In genomic region chr10:124707546-124707945, GRCh38 we compare ENCODE assay signal across 12 cellular contexts. TPM values are rescaled to one million over a fixed set of nuclear protein-coding genes. Genes with fewer than 3 reads are reported as not detected.
A peak's percentile ranks its signal among the peaks of the same experiment; 100 is the strongest.
DNase-seq lines count a peak whose midpoint lies in the region; ATAC-seq, FAIRE-seq and TF ChIP-seq lines count a peak whose summit lies in the region.
"Had no signal": no experiment of that assay in that cellular context is flagged by ENCODE, and none has a peak within 500 bp of the region (broad histone marks: within the 10 kb centered on the region; RNA-seq: fewer than 3 reads in every experiment).

No MANE protein-coding gene starts in this region.

- H3K27me3 ChIP-seq in CD4-positive, CD25-positive, alpha-beta regulatory T cell (ENCODE audit: control insufficient read depth, insufficient read depth, low read length), result no peaks in the 10 kb centered on the region
- no peaks in the 10 kb centered on the region for H3K27me3 ChIP-seq in endothelial cell of umbilical vein (ENCODE audit: control insufficient read depth in 2 of 2, insufficient read depth in 2 of 2, low read length in 2 of 2)
- H3K27me3 ChIP-seq in psoas muscle (ENCODE audit: insufficient read depth in 3 of 3, low read length in 2 of 3), result no peaks in the 10 kb centered on the region

- H3K9me2 ChIP-seq in OCI-LY7 (ENCODE audit: insufficient read depth, low read length), result no peaks in the 10 kb centered on the region

- H3K79me2 ChIP-seq in OCI-LY7 (ENCODE audit: insufficient read depth, low read depth, low read length), result peaks cover 59% of the 10 kb centered on the region
- peaks cover 4% of the 10 kb centered on the region for H3K79me2 ChIP-seq in endothelial cell of umbilical vein (ENCODE audit: control insufficient read depth, insufficient read depth, low read length)

- TF ChIP-seq POLR2A in endothelial cell of umbilical vein (IDR thresholded peaks at IDR 0.05; ENCODE audit: low read depth, low read length), result no peak

- peak overlapping the region; percentile 28 to 88 (median 76) for H3K4me3 Mint-ChIP-seq in CD4-positive, CD25-positive, alpha-beta regulatory T cell

- H4K20me1 ChIP-seq in OCI-LY7 (ENCODE audit: insufficient read depth, low read length) (0 out of 2 replicates have a peak, but pooled peaks cover 9% of the 10 kb centered on the region), endothelial cell of umbilical vein (replicated peaks; ENCODE audit: control insufficient read depth, extremely low read depth, insufficient read depth, low read length) (no peaks in the 10 kb centered on the region)

- BruUV-seq in OCI-LY7 (replicated peaks; lab: Mats Ljungman, UMichigan) (no TSS peak), endothelial cell of umbilical vein (replicated peaks; lab: Mats Ljungman, UMichigan) (no TSS peak)

- H3K27ac Mint-ChIP-seq in CD4-positive, CD25-positive, alpha-beta regulatory T cell, result peak overlapping the region; percentile 90 to 99 (median 97)

- no peak for ATAC-seq in CD4-positive, CD25-positive, alpha-beta regulatory T cell (ENCODE audit: low read depth in 2 of 2)
- no peak for ATAC-seq in psoas muscle
- no peak for ATAC-seq in HG03565 (IDR thresholded peaks at IDR 0.05; ENCODE audit: unreplicated experiment)
- ATAC-seq in HG02973 (IDR thresholded peaks at IDR 0.05; ENCODE audit: unreplicated experiment), result no peak
- ATAC-seq: K562 had no signal

- no peaks in the 10 kb centered on the region for H3K9me1 ChIP-seq in endothelial cell of umbilical vein (replicated peaks; ENCODE audit: control insufficient read depth, extremely low read depth, insufficient read depth, low read length)

- TF ChIP-seq CTCF in OCI-LY7 (conservative IDR thresholded peaks at IDR 0.05; ENCODE audit: low read length) (no peak), endothelial cell of umbilical vein (IDR thresholded peaks at IDR 0.05; ENCODE audit: extremely low read depth in 1 of 2, insufficient read depth in 1 of 2, low read depth in 1 of 2, low read length in 2 of 2) (no peak), psoas muscle (IDR thresholded peaks at IDR 0.05) (no peak)

- peaks cover 96% of the 10 kb centered on the region for H3K4me1 ChIP-seq in CD4-positive, CD25-positive, alpha-beta regulatory T cell (ENCODE audit: control insufficient read depth, insufficient read depth, low read length, poor library complexity, severe bottlenecking)
- peaks cover 66% of the 10 kb centered on the region for H3K4me1 ChIP-seq in OCI-LY7 (ENCODE audit: insufficient read depth, low read length, poor library complexity, severe bottlenecking)
- peaks cover 10% of the 10 kb centered on the region for H3K4me1 ChIP-seq in endothelial cell of umbilical vein (ENCODE audit: control insufficient read depth, extremely low read depth, insufficient read depth, low read length)
- H3K4me1 ChIP-seq in psoas muscle, result peaks cover 87% of the 10 kb centered on the region

- no peaks in the 10 kb centered on the region for H3K9me3 ChIP-seq in CD4-positive, CD25-positive, alpha-beta regulatory T cell (ENCODE audit: control insufficient read depth in 2 of 2, low read length in 2 of 2)
- H3K9me3 ChIP-seq in OCI-LY7 (ENCODE audit: low read length) (no peaks in the 10 kb centered on the region), endothelial cell of umbilical vein (replicated peaks; ENCODE audit: control insufficient read depth, insufficient read depth, low read length) (no peaks in the 10 kb centered on the region), psoas muscle (no peaks in the 10 kb centered on the region)

- H3K36me3 ChIP-seq in CD4-positive, CD25-positive, alpha-beta regulatory T cell (ENCODE audit: control insufficient read depth, insufficient read depth, low read length), result peaks cover 22% of the 10 kb centered on the region
- H3K36me3 ChIP-seq in OCI-LY7 (ENCODE audit: insufficient read depth, low read length), result peaks cover 46% of the 10 kb centered on the region
- peaks cover 0 to 3% of the 10 kb centered on the region in 2 experiments for H3K36me3 ChIP-seq in endothelial cell of umbilical vein (ENCODE audit: control insufficient read depth in 2 of 2, extremely low read depth in 1 of 2, insufficient read depth in 2 of 2, low read length in 2 of 2)
- no peaks in the 10 kb centered on the region for H3K36me3 ChIP-seq in psoas muscle (ENCODE audit: insufficient read depth in 1 of 2, low read depth in 1 of 2)

- no peaks in the 10 kb centered on the region for H3K27me3 Mint-ChIP-seq in CD4-positive, CD25-positive, alpha-beta regulatory T cell

- POLR2A ChIA-PET in OCI-LY7 (lab: Charles Lee) (interaction anchor here (1.3 to 5.9 kb wide), 2 partner anchors 10 to 17 kb away, joined by 5 to 50 read pairs; no protein-coding TSS in a partner anchor), endothelial cell of umbilical vein (lab: Charles Lee) (no interaction called here)

- peaks cover 0 to 2% (median 0%) of the 10 kb centered on the region in 7 donors for H3K9me3 Mint-ChIP-seq in CD4-positive, CD25-positive, alpha-beta regulatory T cell

- WGBS in psoas muscle, 3 donors, result 86 to 95% (median 87%) methylated on average over 9 of the region's 9 CpGs

- peaks cover 26% of the 10 kb centered on the region for H3K36me3 Mint-ChIP-seq in CD4-positive, CD25-positive, alpha-beta regulatory T cell

- H2AFZ ChIP-seq in OCI-LY7 (ENCODE audit: low read length) (no peak overlapping the region), endothelial cell of umbilical vein (ENCODE audit: low read depth, low read length) (no peak overlapping the region)
- H2AFZ ChIP-seq: PC-9 had no signal

- H3K9ac ChIP-seq in endothelial cell of umbilical vein (replicated peaks; ENCODE audit: extremely low read depth, insufficient read depth, low read length), result no peak overlapping the region

- peak; percentile 40 for FAIRE-seq in endothelial cell of umbilical vein (lab: Jason Lieb, UNC)
- FAIRE-seq: K562 had no signal

- H3K4me2 ChIP-seq in OCI-LY7 (ENCODE audit: low read length) (no peak overlapping the region), endothelial cell of umbilical vein (ENCODE audit: insufficient read depth, low read length) (no peak overlapping the region)
- H3K4me2 ChIP-seq: PC-9 had no signal

- DNase-seq in CD4-positive, CD25-positive, alpha-beta regulatory T cell, result no peak
- DNase-seq in OCI-LY7 (ENCODE audit: low spot score) (no peak), endothelial cell of umbilical vein (ENCODE audit: low read depth, low spot score) (no peak), psoas muscle (peak in 1 of 2 donors; percentile 59), NCI-H2081 (lab: John Stamatoyannopoulos, UW) (no peak), NCI-H1417 (lab: John Stamatoyannopoulos, UW) (no peak)
- DNase-seq: activated gamma-delta T cell, H7, PC-9 had no signal

- dilution Hi-C loops in endothelial cell of umbilical vein (cut with MboI; ENCODE audit: extremely low pct_ligation_motif_present, low sequenced_read_pairs), result no loop called here

- peak overlapping the region; percentile 94 for H3K27ac ChIP-seq in CD4-positive, CD25-positive, alpha-beta regulatory T cell (ENCODE audit: insufficient read depth, low read length, poor library complexity, severe bottlenecking)
- H3K27ac ChIP-seq in OCI-LY7 (ENCODE audit: low read depth, low read length, poor library complexity, severe bottlenecking) (peak overlapping the region; percentile 10), endothelial cell of umbilical vein (ENCODE audit: insufficient read depth, low read depth, low read length) (no peak overlapping the region), psoas muscle (peak overlapping the region; percentile 92)
- H3K27ac ChIP-seq: PC-9 had no signal

- H3K4me1 Mint-ChIP-seq in CD4-positive, CD25-positive, alpha-beta regulatory T cell, result peaks cover 22 to 98% (median 70%) of the 10 kb centered on the region in 4 donors

- CTCF ChIA-PET in OCI-LY7 (lab: Charles Lee; ENCODE audit: unreplicated experiment), result no interaction called here
- CTCF ChIA-PET in endothelial cell of umbilical vein (lab: Charles Lee), result interaction anchor here (2.2 to 6.2 kb wide), 3 partner anchors 10 to 34 kb away, joined by 9 to 61 read pairs (median 20); no protein-coding TSS in a partner anchor

- intact Hi-C loops in OCI-LY7 (cut with micrococcal nuclease; ENCODE audit: unreplicated experiment), result no loop called here
- intact Hi-C loops in endothelial cell of umbilical vein (cut with micrococcal nuclease), result no loop called here
- intact Hi-C loops in psoas muscle (cut with DNase I), result no loop called here

- H3K4me3 ChIP-seq in CD4-positive, CD25-positive, alpha-beta regulatory T cell (ENCODE audit: low read depth, low read length), result peak overlapping the region; percentile 68
- no peak overlapping the region for H3K4me3 ChIP-seq in OCI-LY7 (ENCODE audit: low read depth, low read length, poor library complexity, severe bottlenecking)
- H3K4me3 ChIP-seq in endothelial cell of umbilical vein (replicated peaks in 1 of 3; ENCODE audit: insufficient read depth in 1 of 3, low read depth in 1 of 3, low read length in 3 of 3), result no peak overlapping the region
- H3K4me3 ChIP-seq in psoas muscle, result no peak overlapping the region
- H3K4me3 ChIP-seq: K562, PC-9 had no signal

TF ChIP-seq in endothelial cell of umbilical vein, 7 proteins besides CTCF, POLR2A, EP300 and RAD21 (continues in another document):
- TF ChIP-seq FOS (IDR thresholded peaks at IDR 0.05; ENCODE audit: borderline replicate concordance, insufficient read depth, low read length) (no peak), MYC (IDR thresholded peaks at IDR 0.05; ENCODE audit: low read depth, low read length) (no peak), EZH2 (IDR thresholded peaks at IDR 0.05; ENCODE audit: borderline replicate concordance, low read depth, low read length, severe bottlenecking) (no peak), MAX (IDR thresholded peaks at IDR 0.05; ENCODE audit: insufficient read depth, insufficient read length) (no peak), JUN (IDR thresholded peaks at IDR 0.05; ENCODE audit: borderline replicate concordance, insufficient read depth, insufficient read length, low read depth) (no peak)

RNA-seq across cellular contexts. Expression of gene FAM53B, which starts 36.6 kb away (rescaled TPM):
- total RNA-seq in CD4-positive, CD25-positive, alpha-beta regulatory T cell, result 116 TPM
- polyA plus RNA-seq in CD4-positive, CD25-positive, alpha-beta regulatory T cell, result 10 to 100 TPM in 3 of 4 donors, 1 to 10 TPM in 1; 5.8 to 22.2 (median 14.4) TPM
- 37.6 and 56.6 TPM in 2 replicates for total RNA-seq in OCI-LY7 (2014; rRNA removed; shearing (Covaris generic))
- total RNA-seq in OCI-LY7 (2022) (50.5 and 58.5 TPM in 2 replicates), endothelial cell of umbilical vein (17.2 and 21.1 TPM in 2 replicates), psoas muscle (100 to 1,000 TPM in 1 of 4 donors, 10 to 100 TPM in 3; 31.0 to 142 (median 43.1) TPM)
- polyA plus RNA-seq in endothelial cell of umbilical vein (8.2 and 8.5 TPM in 2 replicates), psoas muscle (100 to 1,000 TPM in 1 of 3 donors, 10 to 100 TPM in 2; 34.9 to 178 (median 55.8) TPM)
- polyA plus RNA-seq in endothelial cell of umbilical vein (2011; cell fraction: cytosol; rRNA removed), result 6.5 and 7.7 TPM in 2 replicates
- polyA plus RNA-seq in endothelial cell of umbilical vein (2011; cell fraction: nucleus; rRNA removed), result 12.1 and 13.0 TPM in 2 replicates
- 10.3 and 12.2 TPM in 2 replicates for polyA plus RNA-seq in endothelial cell of umbilical vein (2012)
- 13.2 and 20.2 TPM in 2 replicates for polyA minus RNA-seq in endothelial cell of umbilical vein
- polyA minus RNA-seq in endothelial cell of umbilical vein (2011; cell fraction: cytosol; rRNA and poly(A)+ RNA removed), result 14.0 TPM
- 13.3 and 15.2 TPM in 2 replicates for polyA minus RNA-seq in endothelial cell of umbilical vein (2011; cell fraction: nucleus; rRNA and poly(A)+ RNA removed)
